Comparison of ENCODE assay signal across 12 cellular contexts in genomic region chr2:25132296-25132630, GRCh38. TPM values are rescaled to one million over a fixed set of nuclear protein-coding genes. Genes with fewer than 3 reads are reported as not detected.
A peak's percentile ranks its signal among the peaks of the same experiment; 100 is the strongest.
DNase-seq lines count a peak whose midpoint lies in the region; ATAC-seq and TF ChIP-seq lines count a peak whose summit lies in the region.
"Had no signal": no experiment of that assay in that cellular context is flagged by ENCODE, and none has a peak within 500 bp of the region (broad histone marks: within the 10 kb centered on the region; RNA-seq: fewer than 3 reads in every experiment).

No MANE protein-coding gene starts in this region.

- H3K27me3 Mint-ChIP-seq in naive B cell, result peaks cover 33 to 74% (median 63%) of the 10 kb centered on the region in 3 donors

- no peaks in the 10 kb centered on the region for H3K9me3 Mint-ChIP-seq in naive B cell

- DNase-seq in left ventricle myocardium inferior (no peak), Right ventricle myocardium superior (no peak), coronary artery (ENCODE audit: low spot score) (no peak), naive B cell (no peak), LoVo (ENCODE audit: low spot score) (no peak), HK-2 (ENCODE audit: unreplicated experiment) (no peak), NCI-H1930 (lab: John Stamatoyannopoulos, UW) (no peak)
- DNase-seq: BE2C, NCI-H187 treated with DMSO at 0.1 percent for 48 hours, testis had no signal

- intact Hi-C loops in left ventricle myocardium inferior (cut with micrococcal nuclease) (no loop called here), Right ventricle myocardium superior (cut with DNase I) (no loop called here)

- no peak overlapping the region for H3K27ac Mint-ChIP-seq in naive B cell

- H3K9me3 ChIP-seq in left ventricle myocardium inferior (replicated peaks), result no peaks in the 10 kb centered on the region
- H3K9me3 ChIP-seq: BE2C, testis had no signal

- peaks cover 0 to 16% of the 10 kb centered on the region in 2 donors for H3K36me3 Mint-ChIP-seq in naive B cell

- H3K27ac ChIP-seq in left ventricle myocardium inferior (replicated peaks) (no peak overlapping the region), coronary artery (no peak overlapping the region)
- H3K27ac ChIP-seq: testis had no signal

- H3K4me3 ChIP-seq in left ventricle myocardium inferior, result peak overlapping the region; percentile 59
- H3K4me3 ChIP-seq in coronary artery, result peak overlapping the region; percentile 63

- H3K36me3 ChIP-seq in left ventricle myocardium inferior, result peaks cover 4% of the 10 kb centered on the region
- H3K36me3 ChIP-seq: BE2C had no signal

- H3K4me1 ChIP-seq in left ventricle myocardium inferior, result peaks cover 27% of the 10 kb centered on the region
- H3K4me1 ChIP-seq: BE2C, testis had no signal

- no peak for TF ChIP-seq CTCF in left ventricle myocardium inferior (IDR thresholded peaks at IDR 0.05; ENCODE audit: borderline replicate concordance)
- TF ChIP-seq CTCF in coronary artery (IDR thresholded peaks at IDR 0.05), result no peak

- peaks cover 16 to 29% (median 23%) of the 10 kb centered on the region in 3 donors for H3K4me1 Mint-ChIP-seq in naive B cell

- H3K27me3 ChIP-seq in left ventricle myocardium inferior (ENCODE audit: low read depth), result peaks cover 5% of the 10 kb centered on the region
- H3K27me3 ChIP-seq: BE2C, testis had no signal

- H3K4me3 Mint-ChIP-seq in naive B cell, result peak overlapping the region in 7 of 8 donors; percentile 10 to 90 (median 79)

- ATAC-seq in Right ventricle myocardium superior (ENCODE audit: poor library complexity), result no peak
- no peak for ATAC-seq in naive B cell (ENCODE audit: low read depth in 2 of 2)
- no peak for ATAC-seq in esophagus mucosa
- ATAC-seq: left lobe of liver had no signal

RNA-seq across cellular contexts. Expression of gene POMC, which starts 36.1 kb away (rescaled TPM):
- total RNA-seq in left ventricle myocardium inferior, result 7.5 TPM
- total RNA-seq in Right ventricle myocardium superior, result 9.2 TPM
- polyA plus RNA-seq in naive B cell (ENCODE audit: low read depth in 6 of 6), result 10 to 100 TPM in 2 of 6 donors, 1 to 10 TPM in 4; 5.6 to 14.6 (median 7.5) TPM
- total RNA-seq in esophagus mucosa, result 0.44 TPM
